ENCODE assay signal across 1 cellular context in genomic region chr5:75551471-75551870, GRCh38.
TF ChIP-seq lines count a peak whose summit lies in the region.

No MANE protein-coding gene starts in this region.

TF ChIP-seq in IMR-90, 13 proteins besides CTCF, POLR2A, EP300 and RAD21:
- TF ChIP-seq NFE2L2 (IDR thresholded peaks at IDR 0.05; ENCODE audit: low read depth, low read length) (no peak), SMC3 (IDR thresholded peaks at IDR 0.05; ENCODE audit: low read depth, low read length) (no peak), MXI1 (IDR thresholded peaks at IDR 0.05; ENCODE audit: borderline replicate concordance, low read depth, low read length) (no peak), ELK1 (IDR thresholded peaks at IDR 0.05; ENCODE audit: borderline replicate concordance, low read depth, low read length) (no peak), RCOR1 (IDR thresholded peaks at IDR 0.05; ENCODE audit: insufficient replicate concordance, low read length) (no peak), CHD1 (IDR thresholded peaks at IDR 0.05; ENCODE audit: low read depth, low read length) (no peak), MAFK (IDR thresholded peaks at IDR 0.05; ENCODE audit: low read depth, low read length) (no peak), FOS (IDR thresholded peaks at IDR 0.05; ENCODE audit: low read depth, low read length) (no peak), CEBPB (IDR thresholded peaks at IDR 0.05; ENCODE audit: low read depth, low read length) (no peak), MAZ (IDR thresholded peaks at IDR 0.05; ENCODE audit: borderline replicate concordance, low read depth, low read length) (no peak)
- TF ChIP-seq, protein P1, sequence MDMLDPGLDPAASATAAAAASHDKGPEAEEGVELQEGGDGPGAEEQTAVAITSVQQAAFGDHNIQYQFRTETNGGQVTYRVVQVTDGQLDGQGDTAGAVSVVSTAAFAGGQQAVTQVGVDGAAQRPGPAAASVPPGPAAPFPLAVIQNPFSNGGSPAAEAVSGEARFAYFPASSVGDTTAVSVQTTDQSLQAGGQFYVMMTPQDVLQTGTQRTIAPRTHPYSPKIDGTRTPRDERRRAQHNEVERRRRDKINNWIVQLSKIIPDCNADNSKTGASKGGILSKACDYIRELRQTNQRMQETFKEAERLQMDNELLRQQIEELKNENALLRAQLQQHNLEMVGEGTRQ (IDR thresholded peaks at IDR 0.05; ENCODE audit: low read depth, low read length): no peak
